ENCODE assay signal across 14 cellular contexts in the genomic region with DNA sequence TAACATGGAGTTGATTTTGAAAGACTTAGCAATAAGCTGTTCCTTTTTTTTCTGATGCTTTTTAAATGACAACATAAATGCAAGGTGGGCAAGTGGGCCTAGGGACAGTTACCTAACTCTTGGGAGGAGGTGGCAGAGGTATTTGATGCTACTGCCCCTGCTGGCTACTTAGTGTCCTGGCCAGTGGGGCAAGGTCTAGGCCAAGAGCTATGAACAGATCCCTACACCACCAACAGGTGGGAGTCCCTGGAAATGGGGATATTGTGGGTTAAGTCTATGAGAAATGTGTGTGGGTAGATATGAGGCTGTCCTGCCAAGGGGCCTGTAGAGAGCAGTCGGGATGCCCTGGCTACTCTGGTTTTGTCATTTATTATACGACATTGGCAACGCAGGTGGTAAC. TPM values are rescaled to one million over a fixed set of nuclear protein-coding genes. Genes with fewer than 3 reads are reported as not detected.
DNase-seq lines count a peak whose midpoint lies in the region; ATAC-seq and TF ChIP-seq lines count a peak whose summit lies in the region.
"Had no signal": no experiment of that assay in that cellular context is flagged by ENCODE, and none has a peak within 500 bp of the region (broad histone marks: within the 10 kb centered on the region; RNA-seq: fewer than 3 reads in every experiment).

No MANE protein-coding gene starts in this region.

- no peak overlapping the region for H3K27ac Mint-ChIP-seq in WTC11

- H3K4me1 Mint-ChIP-seq in WTC11: peaks cover 28% of the 10 kb centered on the region

- no peaks in the 10 kb centered on the region for H3K27me3 Mint-ChIP-seq in WTC11 (ENCODE audit: low read depth)

- ATAC-seq in WTC11 (peak; percentile 95), left colon (peak; percentile 23), GM21737 (IDR thresholded peaks at IDR 0.05; ENCODE audit: unreplicated experiment) (no peak)
- ATAC-seq: Panc1 had no signal

- H3K36me3 Mint-ChIP-seq in WTC11: peaks cover 7% of the 10 kb centered on the region; the same call in 1 of the 2 replicates

- CTCF ChIA-PET in HEK293 (lab: Yijun Ruan, JAX) (no interaction called here), WTC11 (lab: Charles Lee) (interaction anchor here (0.7 to 1.5 kb wide), 19 partner anchors 9 to 327 kb away, joined by 3 to 11 read pairs (median 4); no protein-coding TSS in a partner anchor)

- H3K9me3 Mint-ChIP-seq in WTC11: peaks cover 17% of the 10 kb centered on the region

- intact Hi-C loops in left colon (cut with DNase I, micrococcal nuclease): no loop called here

- no peaks in the 10 kb centered on the region for H3K4me1 ChIP-seq in HEK293 (ENCODE audit: control insufficient read depth, insufficient read depth, low read length)

- no peak overlapping the region for H3K27ac ChIP-seq in HEK293 (ENCODE audit: extremely low read depth, low read depth, low read length)
- H3K27ac ChIP-seq: KMS-11 had no signal

- no peak for TF ChIP-seq CTCF in HEK293 (tag by site-specific recombination; IDR thresholded peaks at IDR 0.05)
- TF ChIP-seq CTCF in WTC11 (IDR thresholded peaks at IDR 0.05): no peak

- no peak for DNase-seq in WTC11 (ENCODE audit: low spot score)
- DNase-seq in left colon: no peak
- DNase-seq in kidney glomerular epithelial cell (lab: John Stamatoyannopoulos, UW): no peak
- DNase-seq in NAMALWA (ENCODE audit: low spot score): no peak
- DNase-seq in retina: no peak
- DNase-seq: NCI-H1092 treated with DMSO at 0.1 percent for 48 hours, NCI-H2081 treated with DMSO at 0.1 percent for 48 hours, NCI-H510A treated with DMSO at 0.1 percent for 48 hours had no signal

- H3K36me3 ChIP-seq in HEK293 (ENCODE audit: control insufficient read depth in 2 of 2, insufficient read depth in 1 of 2, low read length in 2 of 2): no peaks in the 10 kb centered on the region

- H3K9me3 ChIP-seq in HEK293 (ENCODE audit: control insufficient read depth, insufficient read depth, low read depth, low read length): no peaks in the 10 kb centered on the region

- no peak overlapping the region for H3K4me3 ChIP-seq in HEK293 (ENCODE audit: low read depth, low read length)

- POLR2A ChIA-PET in HEK293 (lab: Yijun Ruan, JAX): no interaction called here
- POLR2A ChIA-PET in WTC11 (lab: Charles Lee): no interaction called here

- H3K4me3 Mint-ChIP-seq in WTC11: no peak overlapping the region

TF ChIP-seq in HEK293, 187 proteins besides CTCF, POLR2A, EP300 and RAD21:
- TF ChIP-seq SCRT2 (tag by site-specific recombination; IDR thresholded peaks at IDR 0.05) (0 out of 2 replicates have a peak, but pooled peaks have one; percentile 27), ZNF133 (tag by site-specific recombination; IDR thresholded peaks at IDR 0.05) (no peak)

TF ChIP-seq in WTC11, 78 proteins besides CTCF, POLR2A, EP300 and RAD21:
- TF ChIP-seq ZNF121 (CRISPR knock-in tag; IDR thresholded peaks at IDR 0.05) (no peak), CREM (CRISPR knock-in tag; IDR thresholded peaks at IDR 0.05) (no peak), NFE2L1 (CRISPR knock-in tag; IDR thresholded peaks at IDR 0.05) (no peak), IRF2 (CRISPR knock-in tag; IDR thresholded peaks at IDR 0.05; ENCODE audit: borderline replicate concordance, low read depth) (no peak), NFYB (CRISPR knock-in tag; conservative IDR thresholded peaks at IDR 0.05; ENCODE audit: low read depth) (no peak), KAT7 (CRISPR knock-in tag; IDR thresholded peaks at IDR 0.05; ENCODE audit: borderline replicate concordance) (no peak), ETV6 (CRISPR knock-in tag; IDR thresholded peaks at IDR 0.05) (no peak), EMX1 (CRISPR knock-in tag; IDR thresholded peaks at IDR 0.05) (no peak), MYBL2 (CRISPR knock-in tag; IDR thresholded peaks at IDR 0.05) (no peak), FOXJ3 (CRISPR knock-in tag; IDR thresholded peaks at IDR 0.05; ENCODE audit: borderline replicate concordance) (no peak), ZNF232 (CRISPR knock-in tag; IDR thresholded peaks at IDR 0.05) (no peak), GTF2I (CRISPR knock-in tag; conservative IDR thresholded peaks at IDR 0.05) (no peak), TEAD4 (CRISPR knock-in tag; IDR thresholded peaks at IDR 0.05) (no peak), ZNF416 (CRISPR knock-in tag; IDR thresholded peaks at IDR 0.05) (no peak), ZNF263 (CRISPR knock-in tag; IDR thresholded peaks at IDR 0.05; ENCODE audit: low read depth) (no peak), ZNF317 (CRISPR knock-in tag; IDR thresholded peaks at IDR 0.05; ENCODE audit: borderline replicate concordance, low read depth) (no peak), SOX15 (CRISPR knock-in tag; IDR thresholded peaks at IDR 0.05) (no peak)
- TF ChIP-seq, protein P1, sequence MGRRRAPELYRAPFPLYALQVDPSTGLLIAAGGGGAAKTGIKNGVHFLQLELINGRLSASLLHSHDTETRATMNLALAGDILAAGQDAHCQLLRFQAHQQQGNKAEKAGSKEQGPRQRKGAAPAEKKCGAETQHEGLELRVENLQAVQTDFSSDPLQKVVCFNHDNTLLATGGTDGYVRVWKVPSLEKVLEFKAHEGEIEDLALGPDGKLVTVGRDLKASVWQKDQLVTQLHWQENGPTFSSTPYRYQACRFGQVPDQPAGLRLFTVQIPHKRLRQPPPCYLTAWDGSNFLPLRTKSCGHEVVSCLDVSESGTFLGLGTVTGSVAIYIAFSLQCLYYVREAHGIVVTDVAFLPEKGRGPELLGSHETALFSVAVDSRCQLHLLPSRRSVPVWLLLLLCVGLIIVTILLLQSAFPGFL (CRISPR knock-in tag; IDR thresholded peaks at IDR 0.05; ENCODE audit: borderline replicate concordance): no peak
- TF ChIP-seq, protein P2, sequence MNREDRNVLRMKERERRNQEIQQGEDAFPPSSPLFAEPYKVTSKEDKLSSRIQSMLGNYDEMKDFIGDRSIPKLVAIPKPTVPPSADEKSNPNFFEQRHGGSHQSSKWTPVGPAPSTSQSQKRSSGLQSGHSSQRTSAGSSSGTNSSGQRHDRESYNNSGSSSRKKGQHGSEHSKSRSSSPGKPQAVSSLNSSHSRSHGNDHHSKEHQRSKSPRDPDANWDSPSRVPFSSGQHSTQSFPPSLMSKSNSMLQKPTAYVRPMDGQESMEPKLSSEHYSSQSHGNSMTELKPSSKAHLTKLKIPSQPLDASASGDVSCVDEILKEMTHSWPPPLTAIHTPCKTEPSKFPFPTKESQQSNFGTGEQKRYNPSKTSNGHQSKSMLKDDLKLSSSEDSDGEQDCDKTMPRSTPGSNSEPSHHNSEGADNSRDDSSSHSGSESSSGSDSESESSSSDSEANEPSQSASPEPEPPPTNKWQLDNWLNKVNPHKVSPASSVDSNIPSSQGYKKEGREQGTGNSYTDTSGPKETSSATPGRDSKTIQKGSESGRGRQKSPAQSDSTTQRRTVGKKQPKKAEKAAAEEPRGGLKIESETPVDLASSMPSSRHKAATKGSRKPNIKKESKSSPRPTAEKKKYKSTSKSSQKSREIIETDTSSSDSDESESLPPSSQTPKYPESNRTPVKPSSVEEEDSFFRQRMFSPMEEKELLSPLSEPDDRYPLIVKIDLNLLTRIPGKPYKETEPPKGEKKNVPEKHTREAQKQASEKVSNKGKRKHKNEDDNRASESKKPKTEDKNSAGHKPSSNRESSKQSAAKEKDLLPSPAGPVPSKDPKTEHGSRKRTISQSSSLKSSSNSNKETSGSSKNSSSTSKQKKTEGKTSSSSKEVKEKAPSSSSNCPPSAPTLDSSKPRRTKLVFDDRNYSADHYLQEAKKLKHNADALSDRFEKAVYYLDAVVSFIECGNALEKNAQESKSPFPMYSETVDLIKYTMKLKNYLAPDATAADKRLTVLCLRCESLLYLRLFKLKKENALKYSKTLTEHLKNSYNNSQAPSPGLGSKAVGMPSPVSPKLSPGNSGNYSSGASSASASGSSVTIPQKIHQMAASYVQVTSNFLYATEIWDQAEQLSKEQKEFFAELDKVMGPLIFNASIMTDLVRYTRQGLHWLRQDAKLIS (CRISPR knock-in tag; IDR thresholded peaks at IDR 0.05; ENCODE audit: borderline replicate concordance): no peak
- TF ChIP-seq, protein P3, sequence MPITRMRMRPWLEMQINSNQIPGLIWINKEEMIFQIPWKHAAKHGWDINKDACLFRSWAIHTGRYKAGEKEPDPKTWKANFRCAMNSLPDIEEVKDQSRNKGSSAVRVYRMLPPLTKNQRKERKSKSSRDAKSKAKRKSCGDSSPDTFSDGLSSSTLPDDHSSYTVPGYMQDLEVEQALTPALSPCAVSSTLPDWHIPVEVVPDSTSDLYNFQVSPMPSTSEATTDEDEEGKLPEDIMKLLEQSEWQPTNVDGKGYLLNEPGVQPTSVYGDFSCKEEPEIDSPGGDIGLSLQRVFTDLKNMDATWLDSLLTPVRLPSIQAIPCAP (CRISPR knock-in tag; IDR thresholded peaks at IDR 0.05): no peak

RNA-seq across cellular contexts. Expression of a gene that starts 31.3 kb away (rescaled TPM):
- total RNA-seq in WTC11 (2021) (25.8 to 33.3 TPM (median 32.4 TPM) in 3 replicates), left colon (100 to 1,000 TPM in 1 of 2 donors, 10 to 100 TPM in 1; 95.6 to 115 TPM)
- total RNA-seq: MCF 10A, SK-MEL-5 had no signal
